ENCODE assay signal across 8 cellular contexts in genomic region chr19:38213911-38214625, GRCh38.
DNase-seq lines count a peak whose midpoint lies in the region; ATAC-seq and TF ChIP-seq lines count a peak whose summit lies in the region.

No MANE protein-coding gene starts in this region.

- H2AFZ ChIP-seq in DND-41 (ENCODE audit: low read depth, low read length) = no peak overlapping the region

- H4K20me1 ChIP-seq in DND-41 (ENCODE audit: insufficient read depth, low read length) = peaks cover 11% of the 10 kb centered on the region

- TF ChIP-seq CTCF in DND-41 (IDR thresholded peaks at IDR 0.05; ENCODE audit: borderline replicate concordance, extremely low read depth, low read length, poor library complexity, severe bottlenecking) = no peak
- TF ChIP-seq CTCF in HL-60 (IDR thresholded peaks at IDR 0.05; ENCODE audit: insufficient read depth, low read length) = no peak
- TF ChIP-seq CTCF in epithelial cell of esophagus (IDR thresholded peaks at IDR 0.05; ENCODE audit: insufficient read depth, low read depth, low read length, missing control alignments) = no peak

- H3K4me2 ChIP-seq in DND-41 (ENCODE audit: insufficient read depth, low read length) = peak overlapping the region; percentile 34; the same call in 1 of the 2 replicates

- no peak overlapping the region for H3K9ac ChIP-seq in DND-41 (ENCODE audit: low read depth, low read length)

- H3K27me3 ChIP-seq in DND-41 (ENCODE audit: insufficient read depth, low read length, poor library complexity) (peaks cover 18% of the 10 kb centered on the region), HL-60 (ENCODE audit: insufficient read depth, poor library complexity, severe bottlenecking) (peaks cover 41% of the 10 kb centered on the region)

- H3K4me1 ChIP-seq in DND-41 (ENCODE audit: insufficient read depth, low read length) = peaks cover 14% of the 10 kb centered on the region

- H3K27ac ChIP-seq in DND-41 (ENCODE audit: low read length) (no peak overlapping the region), HL-60 (replicated peaks) (peak overlapping the region; percentile 45)

- H3K36me3 ChIP-seq in DND-41 (ENCODE audit: insufficient read depth, low read length) = no peaks in the 10 kb centered on the region

- no peaks in the 10 kb centered on the region for H3K9me3 ChIP-seq in DND-41 (ENCODE audit: insufficient read depth, low read length, severe bottlenecking)

- H3K4me3 ChIP-seq in DND-41 (ENCODE audit: low read depth in 1 of 2, low read length in 2 of 2) (no peak overlapping the region), HL-60 (replicated peaks; ENCODE audit: insufficient read depth, low read length) (no peak overlapping the region), epithelial cell of esophagus (ENCODE audit: low read length) (no peak overlapping the region)

- ATAC-seq in DND-41 (ENCODE audit: insufficient read depth, low read depth) (peak; percentile 73), HG02642 (IDR thresholded peaks at IDR 0.05; ENCODE audit: poor library complexity, unreplicated experiment) (no peak), GM21447 (IDR thresholded peaks at IDR 0.05; ENCODE audit: unreplicated experiment) (no peak), HG02981 (IDR thresholded peaks at IDR 0.05; ENCODE audit: unreplicated experiment) (no peak)

- H3K79me2 ChIP-seq in DND-41 (ENCODE audit: insufficient read depth, low read length) = no peaks in the 10 kb centered on the region

- DNase-seq in DND-41 (peak; percentile 59), HL-60 (ENCODE audit: low read depth in 1 of 2, low spot score in 1 of 2) (peak in 1 of 2 experiments; percentile 55), epithelial cell of esophagus (ENCODE audit: low read depth) (peak; percentile 36)
- peak; percentile 63 to 72 for DNase-seq in activated CD4-positive, alpha-beta T cell treated with anti-CD3 and anti-CD28 coated beads, Interleukin-2, amount 50 U/mL, for 48 hours
- DNase-seq in stimulated activated CD8-positive, alpha-beta memory T cell treated with anti-CD3 and anti-CD28 coated beads, Interleukin-12 subunit alpha, Interleukin-12 subunit beta, amount 100 ng/mL, for 24 hours (ENCODE audit: extremely low read depth) = peak; percentile 39
